7 cellular contexts compared by ENCODE assay signal in genomic region chr9:131125038-131125287, GRCh38. TPM values are rescaled to one million over a fixed set of nuclear protein-coding genes. Genes with fewer than 3 reads are reported as not detected.
A peak's percentile ranks its signal among the peaks of the same experiment; 100 is the strongest.
DNase-seq lines count a peak whose midpoint lies in the region; ATAC-seq and TF ChIP-seq lines count a peak whose summit lies in the region.

No MANE protein-coding gene starts in this region.

- peaks cover 5% of the 10 kb centered on the region for H3K36me3 ChIP-seq in hepatocyte (replicated peaks; ENCODE audit: insufficient read depth, low read depth)

- peak overlapping the region; percentile 95 for H3K4me3 Mint-ChIP-seq in activated CD4-positive, alpha-beta memory T cell treated with anti-CD3 and anti-CD28 coated beads, Interleukin-2, amount 10 ng/mL, durations not matched to agents 7 days and 5 days
- H3K4me3 Mint-ChIP-seq in stimulated activated naive B cell treated with anti-CD40 and anti-IgM and Interleukin-4, amounts not matched to agents 10 μg/mL and 1 μg/mL and 100 μg/mL, for 72 hours = peak overlapping the region; percentile 99

- H3K27me3 ChIP-seq in hepatocyte = no peaks in the 10 kb centered on the region

- H3K79me2 ChIP-seq in hepatocyte = peaks cover 31% of the 10 kb centered on the region

- CTCF ChIA-PET in activated CD4-positive, alpha-beta memory T cell treated with anti-CD3 and anti-CD28 coated beads, Interleukin-2, amount 10 ng/mL, durations not matched to agents 7 days and 5 days (lab: Charles Lee) = interaction anchor here (0.5 to 1.7 kb wide), 3 partner anchors 55 to 212 kb away, joined by 3 to 6 read pairs (median 5); no protein-coding TSS in a partner anchor
- CTCF ChIA-PET in GM10248 (lab: Yijun Ruan, JAX) = interaction anchor here (1.2 kb wide), 1 partner anchor 211 kb away, joined by 5 read pairs; no protein-coding TSS in a partner anchor

- peaks cover 15% of the 10 kb centered on the region for H3K4me1 ChIP-seq in hepatocyte (ENCODE audit: insufficient read depth)

- H3K9me3 Mint-ChIP-seq in activated CD4-positive, alpha-beta memory T cell treated with anti-CD3 and anti-CD28 coated beads, Interleukin-2, amount 10 ng/mL, durations not matched to agents 7 days and 5 days = no peaks in the 10 kb centered on the region
- no peaks in the 10 kb centered on the region for H3K9me3 Mint-ChIP-seq in stimulated activated naive B cell treated with anti-CD40 and anti-IgM and Interleukin-4, amounts not matched to agents 10 μg/mL and 1 μg/mL and 100 μg/mL, for 72 hours

- H3K27ac ChIP-seq in hepatocyte = peak overlapping the region; percentile 93

- POLR2A ChIA-PET in activated CD4-positive, alpha-beta memory T cell treated with anti-CD3 and anti-CD28 coated beads, Interleukin-2, amount 10 ng/mL, durations not matched to agents 7 days and 5 days (lab: Charles Lee) = interaction anchor here (0.6 to 2.2 kb wide), 40 partner anchors 9 to 1820 kb away, joined by 3 to 19 read pairs (median 5); partner anchors contain the start of genes AIF1L, DDX31, EXOSC2 and FAM78A
- POLR2A ChIA-PET in GM10248 (lab: Yijun Ruan, JAX) = interaction anchor here (1.2 kb wide), 1 partner anchor 248 kb away, joined by 3 read pairs; no protein-coding TSS in a partner anchor

- H4K20me1 ChIP-seq in hepatocyte (ENCODE audit: insufficient read depth, poor library complexity, severe bottlenecking) = no peaks in the 10 kb centered on the region

- peaks cover 33% of the 10 kb centered on the region for H3K4me1 Mint-ChIP-seq in activated CD4-positive, alpha-beta memory T cell treated with anti-CD3 and anti-CD28 coated beads, Interleukin-2, amount 10 ng/mL, durations not matched to agents 7 days and 5 days
- H3K4me1 Mint-ChIP-seq in stimulated activated naive B cell treated with anti-CD40 and anti-IgM and Interleukin-4, amounts not matched to agents 10 μg/mL and 1 μg/mL and 100 μg/mL, for 72 hours = peaks cover 8 to 17% of the 10 kb centered on the region in 2 donors

- ATAC-seq in HG02571 (IDR thresholded peaks at IDR 0.05; ENCODE audit: unreplicated experiment) = peak; percentile 4
- peak in 1 of 2 donors; percentile 0 for ATAC-seq in stimulated activated naive B cell treated with anti-CD40 and anti-IgM and Interleukin-4, amounts not matched to agents 10 μg/mL and 1 μg/mL and 100 μg/mL, for 72 hours (replicated peaks)

- no peaks in the 10 kb centered on the region for H3K27me3 Mint-ChIP-seq in activated CD4-positive, alpha-beta memory T cell treated with anti-CD3 and anti-CD28 coated beads, Interleukin-2, amount 10 ng/mL, durations not matched to agents 7 days and 5 days
- peaks cover 5 to 6% of the 10 kb centered on the region in 2 donors for H3K27me3 Mint-ChIP-seq in stimulated activated naive B cell treated with anti-CD40 and anti-IgM and Interleukin-4, amounts not matched to agents 10 μg/mL and 1 μg/mL and 100 μg/mL, for 72 hours

- H2AFZ ChIP-seq in hepatocyte = peak overlapping the region; percentile 80

- H3K4me3 ChIP-seq in hepatocyte = peak overlapping the region; percentile 50

- H3K9me3 ChIP-seq in hepatocyte (ENCODE audit: low read depth) = no peaks in the 10 kb centered on the region

- DNase-seq in activated CD4-positive, alpha-beta memory T cell treated with anti-CD3 and anti-CD28 coated beads, Interleukin-2, amount 10 ng/mL, durations not matched to agents 7 days and 5 days = peak; percentile 19
- DNase-seq in hepatocyte (ENCODE audit: low spot score) (peak; percentile 20), cerebellar nuclear complex (lab: John Stamatoyannopoulos, UW) (no peak), GM10248 (ENCODE audit: extremely low spot score) (no peak), NCI-H2107 treated with DMSO at 0.1 percent for 48 hours (lab: John Stamatoyannopoulos, UW; ENCODE audit: unreplicated experiment) (no peak)
- DNase-seq in stimulated activated naive B cell treated with anti-CD40 and anti-IgM and Interleukin-4, amounts not matched to agents 10 μg/mL and 1 μg/mL and 100 μg/mL, for 72 hours = no peak

- peak overlapping the region; percentile 94 for H3K27ac Mint-ChIP-seq in activated CD4-positive, alpha-beta memory T cell treated with anti-CD3 and anti-CD28 coated beads, Interleukin-2, amount 10 ng/mL, durations not matched to agents 7 days and 5 days
- H3K27ac Mint-ChIP-seq in stimulated activated naive B cell treated with anti-CD40 and anti-IgM and Interleukin-4, amounts not matched to agents 10 μg/mL and 1 μg/mL and 100 μg/mL, for 72 hours = peak overlapping the region; percentile 99

- TF ChIP-seq CTCF in hepatocyte (IDR thresholded peaks at IDR 0.05; ENCODE audit: poor library complexity) = no peak
- no peak for TF ChIP-seq CTCF in GM10248 (IDR thresholded peaks at IDR 0.05; ENCODE audit: control extremely low read depth, extremely low read depth, low read depth, missing control alignments)

- H3K36me3 Mint-ChIP-seq in activated CD4-positive, alpha-beta memory T cell treated with anti-CD3 and anti-CD28 coated beads, Interleukin-2, amount 10 ng/mL, durations not matched to agents 7 days and 5 days (ENCODE audit: low read depth) = peaks cover 27% of the 10 kb centered on the region
- H3K36me3 Mint-ChIP-seq in stimulated activated naive B cell treated with anti-CD40 and anti-IgM and Interleukin-4, amounts not matched to agents 10 μg/mL and 1 μg/mL and 100 μg/mL, for 72 hours = peaks cover 11 to 14% of the 10 kb centered on the region in 2 donors

- 6% methylated on average over 7 of the region's 7 CpGs for WGBS in hepatocyte (ENCODE audit: low lambda C conversion rate, missing lambda C conversion rate)

- no peaks in the 10 kb centered on the region for H3K9me2 ChIP-seq in hepatocyte (replicated peaks; ENCODE audit: insufficient read depth)

- H3K4me2 ChIP-seq in hepatocyte = peak overlapping the region; percentile 84

RNA-seq across cellular contexts. Expression of gene NUP214, which starts 0.4 kb away (rescaled TPM):
- total RNA-seq in activated CD4-positive, alpha-beta memory T cell treated with anti-CD3 and anti-CD28 coated beads, Interleukin-2, amount 10 ng/mL, durations not matched to agents 7 days and 5 days = 10 to 100 TPM; 43.8 to 51.3 TPM
- 18.1 and 28.5 TPM in 2 replicates for total RNA-seq in hepatocyte
- polyA plus RNA-seq in hepatocyte = 13.7 and 16.5 TPM in 2 replicates

RNA-seq across cellular contexts. Expression of gene AIF1L, which starts 28.6 kb away (rescaled TPM):
- total RNA-seq in activated CD4-positive, alpha-beta memory T cell treated with anti-CD3 and anti-CD28 coated beads, Interleukin-2, amount 10 ng/mL, durations not matched to agents 7 days and 5 days = under 1 TPM; 0.30 to 0.50 TPM
- 4.2 and 5.3 TPM in 2 replicates for total RNA-seq in hepatocyte
- 6.0 and 6.3 TPM in 2 replicates for polyA plus RNA-seq in hepatocyte

Comparison
In these comparisons a context has a peak if more than half of its experiments do, and no peak if none do; other contexts are left out.
1. DNase-seq: peak in activated CD4-positive, alpha-beta memory T cell treated with anti-CD3 and anti-CD28 coated beads, Interleukin-2, amount 10 ng/mL, durations not matched to agents 7 days and 5 days (single experiment) and hepatocyte (single experiment); none in stimulated activated naive B cell treated with anti-CD40 and anti-IgM and Interleukin-4, amounts not matched to agents 10 μg/mL and 1 μg/mL and 100 μg/mL, for 72 hours (single experiment), cerebellar nuclear complex (0 of 2), GM10248 (single experiment) and NCI-H2107 treated with DMSO at 0.1 percent for 48 hours (single experiment).